11 cellular contexts compared by ENCODE assay signal in the genomic region with DNA sequence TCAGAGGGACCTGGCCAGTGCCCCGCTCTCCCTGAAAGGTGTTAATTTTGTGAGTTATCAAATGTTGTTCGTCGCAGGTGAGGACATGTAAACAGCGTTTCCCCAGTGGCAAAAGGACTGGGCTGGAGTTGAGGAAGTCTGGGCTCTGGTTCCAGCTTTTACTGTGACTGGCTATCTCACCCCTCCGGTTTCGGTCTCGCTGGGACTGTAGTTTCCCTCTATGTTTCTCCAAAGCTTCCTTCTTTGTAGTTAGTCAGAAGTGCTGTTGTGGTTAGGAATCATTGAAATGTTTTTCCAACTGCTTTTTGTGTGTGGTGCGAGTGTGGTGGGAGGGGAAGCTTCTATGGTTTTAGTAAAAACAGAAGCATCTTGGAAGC. TPM values are rescaled to one million over a fixed set of nuclear protein-coding genes. Genes with fewer than 3 reads are reported as not detected.
DNase-seq lines count a peak whose midpoint lies in the region; ATAC-seq, FAIRE-seq and TF ChIP-seq lines count a peak whose summit lies in the region.
"Had no signal": no experiment of that assay in that cellular context is flagged by ENCODE, and none has a peak within 500 bp of the region (broad histone marks: within the 10 kb centered on the region; RNA-seq: fewer than 3 reads in every experiment).

No MANE protein-coding gene starts in this region.

- H3K36me3 ChIP-seq in astrocyte (ENCODE audit: insufficient read depth, low read length) (no peaks in the 10 kb centered on the region), suprapubic skin (no peaks in the 10 kb centered on the region)
- H3K36me3 ChIP-seq: spleen had no signal

- no peaks in the 10 kb centered on the region for H3K9me3 Mint-ChIP-seq in T-helper 2 cell treated with Interferon-gamma antibody and Interleukin-4, amounts not matched to agents 5 μg/mL and 100 μg/mL, for 36 hours
- H3K9me3 Mint-ChIP-seq in astrocyte (ENCODE audit: unreplicated experiment), result no peaks in the 10 kb centered on the region

- WGBS in suprapubic skin, result 46% methylated on average over 8 of the region's 8 CpGs

- H3K27ac ChIP-seq in astrocyte (ENCODE audit: low read depth, low read length) (no peak overlapping the region), suprapubic skin (peak overlapping the region; percentile 86)
- H3K27ac ChIP-seq: spleen had no signal

- FAIRE-seq in astrocyte (lab: Jason Lieb, UNC), result no peak

- H3K27me3 ChIP-seq in astrocyte (ENCODE audit: insufficient read depth, low read length) (no peaks in the 10 kb centered on the region), suprapubic skin (no peaks in the 10 kb centered on the region)

- H4K20me1 ChIP-seq in astrocyte (ENCODE audit: insufficient read depth, low read length), result no peaks in the 10 kb centered on the region

- peak; percentile 34 for ATAC-seq in left lobe of liver
- no peak for ATAC-seq in GM18861 (IDR thresholded peaks at IDR 0.05; ENCODE audit: unreplicated experiment)
- no peak for ATAC-seq in HG02678 (IDR thresholded peaks at IDR 0.05; ENCODE audit: unreplicated experiment)

- H3K27me3 Mint-ChIP-seq in T-helper 2 cell treated with Interferon-gamma antibody and Interleukin-4, amounts not matched to agents 5 μg/mL and 100 μg/mL, for 36 hours (ENCODE audit: low read depth), result peaks cover 16% of the 10 kb centered on the region
- peaks cover 5% of the 10 kb centered on the region for H3K27me3 Mint-ChIP-seq in astrocyte (ENCODE audit: low read depth, unreplicated experiment)

- H3K4me1 Mint-ChIP-seq in T-helper 2 cell treated with Interferon-gamma antibody and Interleukin-4, amounts not matched to agents 5 μg/mL and 100 μg/mL, for 36 hours (ENCODE audit: low read depth), result peaks cover 29% of the 10 kb centered on the region
- peaks cover 15% of the 10 kb centered on the region for H3K4me1 Mint-ChIP-seq in astrocyte (ENCODE audit: low read depth, unreplicated experiment)

- no peaks in the 10 kb centered on the region for H3K36me3 Mint-ChIP-seq in T-helper 2 cell treated with Interferon-gamma antibody and Interleukin-4, amounts not matched to agents 5 μg/mL and 100 μg/mL, for 36 hours (ENCODE audit: low read depth)
- no peaks in the 10 kb centered on the region for H3K36me3 Mint-ChIP-seq in astrocyte (ENCODE audit: low read depth, unreplicated experiment)

- no peak for TF ChIP-seq POLR2A in suprapubic skin (IDR thresholded peaks at IDR 0.05)

- no peak overlapping the region for H3K27ac Mint-ChIP-seq in T-helper 2 cell treated with Interferon-gamma antibody and Interleukin-4, amounts not matched to agents 5 μg/mL and 100 μg/mL, for 36 hours
- H3K27ac Mint-ChIP-seq in astrocyte (ENCODE audit: unreplicated experiment), result peak overlapping the region; percentile 1

- peak overlapping the region; percentile 91 for H3K4me2 ChIP-seq in astrocyte (ENCODE audit: low read length)

- no peak for TF ChIP-seq EP300 in suprapubic skin (IDR thresholded peaks at IDR 0.05)

- peak overlapping the region; percentile 91 for H2AFZ ChIP-seq in astrocyte (ENCODE audit: low read depth, low read length)

- H3K9ac ChIP-seq in astrocyte (ENCODE audit: low read length), result no peak overlapping the region

- peak overlapping the region; percentile 62 for H3K4me3 Mint-ChIP-seq in T-helper 2 cell treated with Interferon-gamma antibody and Interleukin-4, amounts not matched to agents 5 μg/mL and 100 μg/mL, for 36 hours
- H3K4me3 Mint-ChIP-seq in astrocyte (ENCODE audit: unreplicated experiment), result peak overlapping the region; percentile 84

- H3K4me3 ChIP-seq in astrocyte (ENCODE audit: insufficient read depth, low read depth, low read length) (no peak overlapping the region), suprapubic skin (peak overlapping the region; percentile 70)

- DNase-seq in T-helper 2 cell treated with Interferon-gamma antibody and Interleukin-4, amounts not matched to agents 5 μg/mL and 100 μg/mL, for 36 hours (ENCODE audit: low spot score), result no peak
- no peak for DNase-seq in T-helper 2 cell
- DNase-seq in astrocyte (ENCODE audit: low read depth), result peak; percentile 43
- peak; percentile 55 for DNase-seq in left lobe of liver (ENCODE audit: low spot score)
- no peak for DNase-seq in suprapubic skin (ENCODE audit: low spot score in 2 of 2)
- DNase-seq in putamen (ENCODE audit: low spot score), result no peak
- DNase-seq: activated CD4-positive, alpha-beta T cell treated with anti-CD3 and anti-CD28 coated beads for 4 hours; NCI-H774; spleen had no signal

- no peak for TF ChIP-seq CTCF in astrocyte (IDR thresholded peaks at IDR 0.05; ENCODE audit: insufficient read depth, low read depth, low read length)
- TF ChIP-seq CTCF in suprapubic skin (IDR thresholded peaks at IDR 0.05), result no peak

- no peaks in the 10 kb centered on the region for H3K79me2 ChIP-seq in astrocyte (ENCODE audit: insufficient read depth, low read length)

- no peaks in the 10 kb centered on the region for H3K9me3 ChIP-seq in astrocyte (ENCODE audit: insufficient read depth, low read depth, low read length)
- no peaks in the 10 kb centered on the region for H3K9me3 ChIP-seq in suprapubic skin
- H3K9me3 ChIP-seq: spleen had no signal

- H3K4me1 ChIP-seq in astrocyte (ENCODE audit: insufficient read depth, low read length) (peaks cover 22% of the 10 kb centered on the region), suprapubic skin (peaks cover 22% of the 10 kb centered on the region)

RNA-seq across cellular contexts. Expression of gene CLDN1, which starts 1.0 kb away (rescaled TPM):
- total RNA-seq in astrocyte (34.1 and 35.6 TPM in 2 replicates), left lobe of liver (109 TPM), suprapubic skin (100 to 1,000 TPM; 524 to 822 (median 675) TPM)

Comparison
In these comparisons a context has a peak if more than half of its experiments do, and no peak if none do; other contexts are left out.
1. DNase-seq: peak in astrocyte (single experiment) and left lobe of liver (single experiment); none in T-helper 2 cell treated with Interferon-gamma antibody and Interleukin-4, amounts not matched to agents 5 μg/mL and 100 μg/mL, for 36 hours (single experiment), T-helper 2 cell (0 of 5), suprapubic skin (0 of 2) and putamen (single experiment).